ENCODE assay signal across 8 cellular contexts in genomic region chr20:41249371-41249770, GRCh38.
DNase-seq lines count a peak whose midpoint lies in the region; ATAC-seq and TF ChIP-seq lines count a peak whose summit lies in the region.

No MANE protein-coding gene starts in this region.

- no peak for TF ChIP-seq CTCF in MM.1S (IDR thresholded peaks at IDR 0.05; ENCODE audit: low read length)
- TF ChIP-seq CTCF in dorsolateral prefrontal cortex (IDR thresholded peaks at IDR 0.05 in 54 of 56, conservative IDR thresholded peaks at IDR 0.05 in 2 of 56; ENCODE audit: low read depth in 1 of 56, partially characterized antibody in 56 of 56), result no peak
- no peak for TF ChIP-seq CTCF in uterus (IDR thresholded peaks at IDR 0.05)
- TF ChIP-seq CTCF in glutamatergic neuron (IDR thresholded peaks at IDR 0.05; ENCODE audit: partially characterized antibody, unreplicated experiment), result no peak

- intact Hi-C loops in dorsolateral prefrontal cortex (cut with DNase I) (loop anchor here (2.0 to 10.0 kb wide), 5 partner anchors 65 to 155 kb away; partner anchors contain the start of genes ZHX3 (in 2 of the 2) and LPIN3 (in 1 of the 2)), uterus (cut with DNase I; ENCODE audit: low total_unique reads) (no loop called here)

- H4K20me1 ChIP-seq in MM.1S (ENCODE audit: insufficient read depth, low read length), result no peaks in the 10 kb centered on the region

- in situ Hi-C loops in G401 (cut with HindIII; ENCODE audit: low sequenced_read_pairs), result no loop called here

- H3K36me3 Mint-ChIP-seq in glutamatergic neuron (ENCODE audit: unreplicated experiment), result no peaks in the 10 kb centered on the region

- no peaks in the 10 kb centered on the region for H3K9me2 ChIP-seq in MM.1S (replicated peaks; ENCODE audit: insufficient read depth, low read length)

- no peaks in the 10 kb centered on the region for H3K9me3 Mint-ChIP-seq in glutamatergic neuron (ENCODE audit: unreplicated experiment)

- no peak overlapping the region for H3K27ac Mint-ChIP-seq in glutamatergic neuron (ENCODE audit: unreplicated experiment)

- H3K4me1 ChIP-seq in MM.1S (ENCODE audit: low read length) (peaks cover 44% of the 10 kb centered on the region), uterus (peaks cover 26 to 36% of the 10 kb centered on the region in 2 donors)

- no peak overlapping the region for H3K4me3 Mint-ChIP-seq in glutamatergic neuron (ENCODE audit: unreplicated experiment)

- peaks cover 2% of the 10 kb centered on the region for H3K4me1 Mint-ChIP-seq in glutamatergic neuron (ENCODE audit: low read depth, unreplicated experiment)

- H3K27me3 ChIP-seq in MM.1S (replicated peaks; ENCODE audit: insufficient read depth, low read length) (no peaks in the 10 kb centered on the region), dorsolateral prefrontal cortex (no peaks in the 10 kb centered on the region), uterus (no peaks in the 10 kb centered on the region)

- no peaks in the 10 kb centered on the region for H3K9me3 ChIP-seq in MM.1S (replicated peaks; ENCODE audit: insufficient read depth, low read length)
- no peaks in the 10 kb centered on the region for H3K9me3 ChIP-seq in uterus

- H2AFZ ChIP-seq in MM.1S (ENCODE audit: low read length), result no peak overlapping the region

- no peaks in the 10 kb centered on the region for H3K27me3 Mint-ChIP-seq in glutamatergic neuron (ENCODE audit: unreplicated experiment)

- TF ChIP-seq POLR2A in uterus (IDR thresholded peaks at IDR 0.05), result peak; percentile 8 to 31

- H3F3A ChIP-seq in MM.1S (ENCODE audit: insufficient read depth, low read length), result peaks cover 20% of the 10 kb centered on the region

- peak; percentile 73 for DNase-seq in G401 (ENCODE audit: low spot score)
- DNase-seq in MM.1S, result no peak
- DNase-seq in dorsolateral prefrontal cortex, result peak in 9 of 10 donors; percentile 53 to 86 (median 72)
- DNase-seq in midbrain (lab: John Stamatoyannopoulos, UW), result peak; percentile 74
- peak; percentile 86 to 90 for DNase-seq in uterus
- no peak for DNase-seq in glutamatergic neuron
- DNase-seq in NCI-H69 (lab: John Stamatoyannopoulos, UW), result no peak

- H3K4me2 ChIP-seq in MM.1S (ENCODE audit: low read depth, low read length), result peak overlapping the region; percentile 81; the same call in 1 of the 2 replicates

- no peak for ATAC-seq in HG03097 (IDR thresholded peaks at IDR 0.05; ENCODE audit: low FRiP score, unreplicated experiment)

- H3K9ac ChIP-seq in MM.1S (ENCODE audit: low read length), result no peak overlapping the region

- H3K4me3 ChIP-seq in MM.1S (ENCODE audit: low read length), result no peak overlapping the region
- peak overlapping the region in 4 of 59 donors; percentile 8 to 14 (median 13) for H3K4me3 ChIP-seq in dorsolateral prefrontal cortex
- no peak overlapping the region for H3K4me3 ChIP-seq in uterus

- H3K79me2 ChIP-seq in MM.1S (ENCODE audit: low read length), result 0 out of 2 replicates have a peak, but pooled peaks cover 4% of the 10 kb centered on the region

- H3K36me3 ChIP-seq in MM.1S (replicated peaks; ENCODE audit: insufficient read depth, low read length) (no peaks in the 10 kb centered on the region), uterus (no peaks in the 10 kb centered on the region)

- H3K27ac ChIP-seq in MM.1S (ENCODE audit: low read length) (no peak overlapping the region), dorsolateral prefrontal cortex (peak overlapping the region; percentile 80 to 99 (median 95)), uterus (peak overlapping the region; percentile 95 to 99)

Comparison
In these comparisons a context has a peak if more than half of its experiments do, and no peak if none do; other contexts are left out.
1. DNase-seq: peak in G401 (single experiment), dorsolateral prefrontal cortex (9 of 10), midbrain (single experiment) and uterus (2 of 2); none in MM.1S (single experiment), glutamatergic neuron (single experiment) and NCI-H69 (single experiment).